8 cellular contexts compared by ENCODE assay signal in the genomic region with DNA sequence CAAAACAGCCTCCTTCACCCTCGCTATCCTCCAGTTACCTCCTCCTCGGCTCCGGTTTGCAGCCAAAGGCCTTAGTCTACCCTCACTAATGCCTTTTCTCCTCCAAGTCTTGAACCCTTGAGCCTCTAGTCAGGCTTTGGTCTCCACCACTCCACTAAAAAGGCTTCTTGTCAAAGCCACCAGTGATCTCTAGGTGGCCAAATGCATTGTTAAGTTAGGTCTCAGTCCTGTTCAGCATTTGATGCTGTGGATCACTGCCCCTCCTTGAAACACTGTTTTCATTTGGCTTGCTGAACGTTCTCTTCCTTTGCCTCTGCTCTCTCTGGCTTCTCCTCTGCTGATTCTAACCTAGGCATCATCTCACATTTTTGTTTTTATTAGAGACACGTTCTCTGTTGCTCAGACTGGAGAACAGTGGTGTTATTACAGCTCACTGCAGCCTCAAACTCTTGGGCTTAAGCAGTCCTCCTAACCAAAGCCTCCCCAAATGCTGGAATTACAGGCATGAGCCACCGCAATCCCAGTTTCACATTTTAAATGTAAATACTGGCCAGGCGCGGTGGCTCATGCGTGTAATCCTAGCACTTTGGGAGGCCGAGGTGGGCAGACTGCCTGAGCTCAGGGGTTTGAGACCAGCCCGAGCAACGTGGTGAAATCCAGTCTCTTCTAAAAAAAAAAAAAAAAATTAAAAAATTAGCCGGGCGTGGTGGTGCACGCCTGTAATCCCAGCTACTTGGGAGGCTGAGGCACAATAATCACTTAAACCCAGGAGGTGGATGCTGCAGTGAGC. TPM values are rescaled to one million over a fixed set of nuclear protein-coding genes. Genes with fewer than 3 reads are reported as not detected.
A peak's percentile ranks its signal among the peaks of the same experiment; 100 is the strongest.
DNase-seq lines count a peak whose midpoint lies in the region; TF ChIP-seq lines count a peak whose summit lies in the region.

No MANE protein-coding gene starts in this region.

- TF ChIP-seq EP300 in ovary (IDR thresholded peaks at IDR 0.05) = no peak

- no peak for TF ChIP-seq CTCF in ovary (IDR thresholded peaks at IDR 0.05)

- H3K4me3 ChIP-seq in MG63 (peak overlapping the region; percentile 87), ectodermal cell (ENCODE audit: insufficient read depth, low read depth, low read length) (peak overlapping the region; percentile 56), ovary (peak overlapping the region; percentile 62)

- H3K27ac ChIP-seq in ectodermal cell (ENCODE audit: insufficient read depth, low read depth, low read length, poor library complexity, severe bottlenecking) (no peak overlapping the region), ovary (peak overlapping the region in 1 of 2 donors; percentile 95)

- TF ChIP-seq POLR2A in ovary (IDR thresholded peaks at IDR 0.05) = no peak

- DNase-seq in MG63 (no peak), ovary (peak in 1 of 5 donors; percentile 40), kidney tubule cell (ENCODE audit: low spot score) (no peak), NCI-H1436 (lab: John Stamatoyannopoulos, UW) (no peak), NCI-H774 (lab: John Stamatoyannopoulos, UW) (no peak)
- no peak for DNase-seq in activated CD4-positive, CD25-positive, alpha-beta regulatory T cell (lab: John Stamatoyannopoulos, UW)

- H3K4me1 ChIP-seq in ES-I3 (ENCODE audit: insufficient read depth, low read length) = no peaks in the 10 kb centered on the region
- peaks cover 3% of the 10 kb centered on the region for H3K4me1 ChIP-seq in ectodermal cell (ENCODE audit: control insufficient read depth, insufficient read depth, low read length)
- no peaks in the 10 kb centered on the region for H3K4me1 ChIP-seq in ovary (ENCODE audit: insufficient read depth)

- intact Hi-C loops in ovary (cut with DNase I) = no loop called here

- no peaks in the 10 kb centered on the region for H3K27me3 ChIP-seq in MG63
- no peaks in the 10 kb centered on the region for H3K27me3 ChIP-seq in ectodermal cell (ENCODE audit: control insufficient read depth, insufficient read depth, low read length, poor library complexity, severe bottlenecking)
- no peaks in the 10 kb centered on the region for H3K27me3 ChIP-seq in ovary

- peak overlapping the region; percentile 57 for H3K9ac ChIP-seq in ES-I3 (ENCODE audit: low read depth, low read length)

- peaks cover 2% of the 10 kb centered on the region; the same call in 1 of the 2 replicates for H3K36me3 ChIP-seq in ES-I3 (ENCODE audit: insufficient read depth, low read length)
- H3K36me3 ChIP-seq in MG63 = peaks cover 13% of the 10 kb centered on the region
- peaks cover 4% of the 10 kb centered on the region for H3K36me3 ChIP-seq in ectodermal cell (ENCODE audit: control insufficient read depth, insufficient read depth, low read length)
- H3K36me3 ChIP-seq in ovary = no peaks in the 10 kb centered on the region

- 92% methylated on average over 15 of the region's 15 CpGs for WGBS in ectodermal cell, 2 experiments
- 75 to 80% (median 78%) methylated on average over 15 of the region's 15 CpGs for WGBS in ovary, 3 donors

- H3K9me3 ChIP-seq in ES-I3 (ENCODE audit: control insufficient read depth, insufficient read depth, low read length) (no peaks in the 10 kb centered on the region), MG63 (no peaks in the 10 kb centered on the region), ectodermal cell (ENCODE audit: control insufficient read depth, low read length) (no peaks in the 10 kb centered on the region), ovary (no peaks in the 10 kb centered on the region)

RNA-seq across cellular contexts. Expression of a gene that starts 1.1 kb away (rescaled TPM):
- total RNA-seq in MG63 (2014; rRNA removed; shearing (Covaris generic); ENCODE audit: low replicate concordance) = 4.6 and 4.7 TPM in 2 replicates
- 20.7 TPM for polyA plus RNA-seq in ectodermal cell (2013, experiment 1 of 4)
- 24.0 TPM for polyA plus RNA-seq in ectodermal cell (2013, experiment 2 of 4)
- polyA plus RNA-seq in ectodermal cell (2013, experiment 3 of 4) = 21.1 TPM
- polyA plus RNA-seq in ectodermal cell (2013, experiment 4 of 4) = 22.3 TPM
- 10 to 100 TPM; 30.6 to 59.8 (median 42.5) TPM for total RNA-seq in ovary
- 10 to 100 TPM; 28.5 to 54.0 TPM for polyA plus RNA-seq in ovary

RNA-seq across cellular contexts. Expression of a gene that starts 16.1 kb away (rescaled TPM):
- 38.1 and 78.4 TPM in 2 replicates for total RNA-seq in MG63 (2014; rRNA removed; shearing (Covaris generic); ENCODE audit: low replicate concordance)
- polyA plus RNA-seq in ectodermal cell (2013, experiment 1 of 4) = not detected
- polyA plus RNA-seq in ectodermal cell (2013, experiment 2 of 4) = 0.04 TPM
- polyA plus RNA-seq in ectodermal cell (2013, experiment 3 of 4) = not detected
- not detected for polyA plus RNA-seq in ectodermal cell (2013, experiment 4 of 4)
- total RNA-seq in ovary = 100 to 1,000 TPM in 5 of 7 donors, 10 to 100 TPM in 2; 25.5 to 355 (median 129) TPM
- polyA plus RNA-seq in ovary = 100 to 1,000 TPM in 1 of 2 donors, 10 to 100 TPM in 1; 28.5 to 366 TPM

RNA-seq across cellular contexts. Expression of a gene that starts 42.0 kb away (rescaled TPM):
- total RNA-seq in MG63 (2014; rRNA removed; shearing (Covaris generic); ENCODE audit: low replicate concordance) = not detected in 2 replicates
- 0.39 TPM for polyA plus RNA-seq in ectodermal cell (2013, experiment 1 of 4)
- polyA plus RNA-seq in ectodermal cell (2013, experiment 2 of 4) = 0.52 TPM
- 0.48 TPM for polyA plus RNA-seq in ectodermal cell (2013, experiment 3 of 4)
- 0.73 TPM for polyA plus RNA-seq in ectodermal cell (2013, experiment 4 of 4)
- 1 to 10 TPM in 2 of 7 donors, under 1 TPM in 5; 0.20 to 1.6 (median 0.78) TPM for total RNA-seq in ovary
- 1 to 10 TPM in 1 of 2 donors, under 1 TPM in 1; 0.13 to 1.2 TPM for polyA plus RNA-seq in ovary

RNA-seq across cellular contexts. Expression of a gene that starts 48.2 kb away (rescaled TPM):
- total RNA-seq in MG63 (2014; rRNA removed; shearing (Covaris generic); ENCODE audit: low replicate concordance) = not detected in 2 replicates
- polyA plus RNA-seq in ectodermal cell (2013, experiment 1 of 4) = not detected
- polyA plus RNA-seq in ectodermal cell (2013, experiment 2 of 4) = not detected
- not detected for polyA plus RNA-seq in ectodermal cell (2013, experiment 3 of 4)
- polyA plus RNA-seq in ectodermal cell (2013, experiment 4 of 4) = not detected
- total RNA-seq in ovary = not detected
- polyA plus RNA-seq in ovary = not detected

RNA-seq across cellular contexts. Expression of a gene that starts 55.0 kb away (rescaled TPM):
- 0.12 and 2.3 TPM in 2 replicates for total RNA-seq in MG63 (2014; rRNA removed; shearing (Covaris generic); ENCODE audit: low replicate concordance)
- polyA plus RNA-seq in ectodermal cell (2013, experiment 1 of 4) = 6.6 TPM
- 5.8 TPM for polyA plus RNA-seq in ectodermal cell (2013, experiment 2 of 4)
- polyA plus RNA-seq in ectodermal cell (2013, experiment 3 of 4) = 6.1 TPM
- polyA plus RNA-seq in ectodermal cell (2013, experiment 4 of 4) = 6.9 TPM
- 10 to 100 TPM in 5 of 7 donors, 1 to 10 TPM in 2; 5.4 to 22.3 (median 10.3) TPM for total RNA-seq in ovary
- polyA plus RNA-seq in ovary = 10 to 100 TPM; 11.3 to 54.6 TPM
